ENCODE assay signal across 33 cellular contexts in genomic region chr1:35586808-35587207, GRCh38. TPM values are rescaled to one million over a fixed set of nuclear protein-coding genes. Genes with fewer than 3 reads are reported as not detected.
"Had no signal": no experiment of that assay in that cellular context is flagged by ENCODE, and none has a peak within 500 bp of the region (broad histone marks: within the 10 kb centered on the region; RNA-seq: fewer than 3 reads in every experiment).

No MANE protein-coding gene starts in this region.

- ATAC-seq: activated CD4-positive, CD25-positive, alpha-beta regulatory T cell treated with anti-CD3 and anti-CD28 coated beads, Interleukin-2, amount 50 U/mL, for 24 hours; activated CD8-positive, alpha-beta memory T cell treated with anti-CD3 and anti-CD28 coated beads, Interleukin-2, amount 10 ng/mL, durations not matched to agents 7 days and 5 days; activated CD8-positive, alpha-beta T cell treated with anti-CD3 and anti-CD28 coated beads, Interleukin-2, amount 10 ng/mL, durations not matched to agents 7 days and 5 days; effector memory CD8-positive, alpha-beta T cell; foreskin keratinocyte; gastrocnemius medialis; heart left ventricle; T-helper 17 cell had no signal

- H3K36me3 Mint-ChIP-seq: activated CD4-positive, alpha-beta memory T cell treated with anti-CD3 and anti-CD28 coated beads for 36 hours; activated CD8-positive, alpha-beta memory T cell treated with anti-CD3 and anti-CD28 coated beads, Interleukin-2, amount 10 ng/mL, durations not matched to agents 7 days and 5 days; activated naive CD4-positive, alpha-beta T cell treated with anti-CD3 and anti-CD28 coated beads, Interleukin-2, amount 50 U/mL, for 24 hours had no signal

- H3K27ac ChIP-seq: brain microvascular endothelial cell, esophagus muscularis mucosa, foreskin keratinocyte, gastrocnemius medialis, heart left ventricle, WERI-Rb-1 had no signal

- H3K9me3 ChIP-seq: esophagus muscularis mucosa, gastrocnemius medialis, heart left ventricle had no signal

- H3K27me3 ChIP-seq: brain microvascular endothelial cell, esophagus muscularis mucosa, foreskin keratinocyte, gastrocnemius medialis, heart left ventricle had no signal

- H3K27me3 Mint-ChIP-seq: activated B cell treated with CpG ODN at 0.5 μM for 24 hours; activated CD4-positive, alpha-beta memory T cell treated with anti-CD3 and anti-CD28 coated beads for 36 hours; activated CD4-positive, alpha-beta T cell treated with anti-CD3 and anti-CD28 coated beads, Interleukin-2, amount 10 ng/mL, durations not matched to agents 24 days and 14 days; activated CD8-positive, alpha-beta memory T cell treated with anti-CD3 and anti-CD28 coated beads, Interleukin-2, amount 10 ng/mL, durations not matched to agents 7 days and 5 days; activated naive CD4-positive, alpha-beta T cell treated with anti-CD3 and anti-CD28 coated beads, Interleukin-2, amount 50 U/mL, for 24 hours; effector memory CD8-positive, alpha-beta T cell; T-helper 17 cell had no signal

- DNase-seq: activated B cell treated with CpG ODN at 0.5 μM for 24 hours; activated CD4-positive, alpha-beta memory T cell treated with anti-CD3 and anti-CD28 coated beads for 36 hours; activated CD4-positive, alpha-beta T cell treated with anti-CD3 and anti-CD28 coated beads, Interleukin-2, amount 10 ng/mL, durations not matched to agents 24 days and 14 days; activated CD8-positive, alpha-beta memory T cell treated with anti-CD3 and anti-CD28 coated beads, Interleukin-2, amount 10 ng/mL, durations not matched to agents 7 days and 5 days; activated CD8-positive, alpha-beta memory T cell treated with anti-CD3 and anti-CD28 coated beads, Interleukin-2, amount 50 U/mL, for 4 hours; activated CD8-positive, alpha-beta T cell treated with anti-CD3 and anti-CD28 coated beads, Interleukin-2, amount 10 ng/mL, durations not matched to agents 7 days and 5 days; activated effector memory CD4-positive, alpha-beta T cell treated with anti-CD3 and anti-CD28 coated beads, Interleukin-2, amount 50 U/mL, for 16 hours; activated naive CD4-positive, alpha-beta T cell treated with anti-CD3 and anti-CD28 coated beads for 36 hours; activated T-cell treated with anti-CD3 and anti-CD28 coated beads, Interleukin-2, amount 50 U/mL, for 1 hour; activated T-cell treated with anti-CD3 and anti-CD28 coated beads, Interleukin-2, amount 50 U/mL, for 48 hours; amniotic stem cell; anterior cingulate cortex; brain microvascular endothelial cell; caudate nucleus; cortex of kidney; dermis blood vessel endothelial cell; effector CD4-positive, alpha-beta T cell; effector memory CD8-positive, alpha-beta T cell; erythroblast; foreskin keratinocyte; gastrocnemius medialis; glutamatergic neuron; heart left ventricle; T-helper 1 cell; T-helper 17 cell; T1000; WERI-Rb-1 had no signal

- H3K4me3 Mint-ChIP-seq: activated B cell treated with CpG ODN at 0.5 μM for 24 hours; activated CD4-positive, alpha-beta memory T cell treated with anti-CD3 and anti-CD28 coated beads for 36 hours; activated CD4-positive, alpha-beta T cell treated with anti-CD3 and anti-CD28 coated beads, Interleukin-2, amount 10 ng/mL, durations not matched to agents 24 days and 14 days; activated CD8-positive, alpha-beta memory T cell treated with anti-CD3 and anti-CD28 coated beads, Interleukin-2, amount 10 ng/mL, durations not matched to agents 7 days and 5 days; activated CD8-positive, alpha-beta T cell treated with anti-CD3 and anti-CD28 coated beads, Interleukin-2, amount 10 ng/mL, durations not matched to agents 7 days and 5 days; activated naive CD4-positive, alpha-beta T cell treated with anti-CD3 and anti-CD28 coated beads for 36 hours; activated naive CD4-positive, alpha-beta T cell treated with anti-CD3 and anti-CD28 coated beads, Interleukin-2, amount 50 U/mL, for 24 hours; activated T-helper 1 cell treated with anti-CD3 and anti-CD28 coated beads, Interleukin-12 subunit alpha, Interleukin-12 subunit beta, Interleukin-2, Interleukin-4 antibody, amounts not matched to agents 30 ng/mL and 10 ng/mL and 1 ng/mL, durations not matched to agents 14 hours and 24 hours and 36 hours; effector memory CD8-positive, alpha-beta T cell; T-helper 17 cell; T-helper 2 cell treated with Interferon-gamma antibody and Interleukin-4, amounts not matched to agents 5 μg/mL and 100 μg/mL, for 36 hours had no signal

- H3K4me1 ChIP-seq: esophagus muscularis mucosa, foreskin keratinocyte, gastrocnemius medialis, heart left ventricle had no signal

- H3K4me3 ChIP-seq: esophagus muscularis mucosa, gastrocnemius medialis, heart left ventricle had no signal

- H3K4me1 Mint-ChIP-seq: activated B cell treated with CpG ODN at 0.5 μM for 24 hours; activated CD4-positive, alpha-beta T cell treated with anti-CD3 and anti-CD28 coated beads, Interleukin-2, amount 10 ng/mL, durations not matched to agents 24 days and 14 days; activated CD8-positive, alpha-beta memory T cell treated with anti-CD3 and anti-CD28 coated beads, Interleukin-2, amount 10 ng/mL, durations not matched to agents 7 days and 5 days; activated naive CD4-positive, alpha-beta T cell treated with anti-CD3 and anti-CD28 coated beads, Interleukin-2, amount 50 U/mL, for 24 hours had no signal

- H3K9me3 Mint-ChIP-seq: activated B cell treated with CpG ODN at 0.5 μM for 24 hours; activated CD4-positive, alpha-beta memory T cell treated with anti-CD3 and anti-CD28 coated beads for 36 hours; activated CD4-positive, alpha-beta T cell treated with anti-CD3 and anti-CD28 coated beads, Interleukin-2, amount 10 ng/mL, durations not matched to agents 24 days and 14 days; activated naive CD4-positive, alpha-beta T cell treated with anti-CD3 and anti-CD28 coated beads for 36 hours; activated naive CD4-positive, alpha-beta T cell treated with anti-CD3 and anti-CD28 coated beads, Interleukin-2, amount 50 U/mL, for 24 hours; activated T-helper 1 cell treated with anti-CD3 and anti-CD28 coated beads, Interleukin-12 subunit alpha, Interleukin-12 subunit beta, Interleukin-2, Interleukin-4 antibody, amounts not matched to agents 30 ng/mL and 10 ng/mL and 1 ng/mL, durations not matched to agents 14 hours and 24 hours and 36 hours; activated T-helper 2 cell treated with anti-CD3 and anti-CD28 coated beads, Interferon-gamma antibody, Interleukin-2, Interleukin-4, amounts not matched to agents 10 μg/mL and 5 μg/mL and 100 μg/mL, durations not matched to agents 14 hours and 24 hours and 36 hours; effector memory CD8-positive, alpha-beta T cell; T-helper 2 cell treated with Interferon-gamma antibody and Interleukin-4, amounts not matched to agents 5 μg/mL and 100 μg/mL, for 36 hours had no signal

- H3K27ac Mint-ChIP-seq: activated B cell treated with CpG ODN at 0.5 μM for 24 hours; activated CD4-positive, alpha-beta memory T cell treated with anti-CD3 and anti-CD28 coated beads for 36 hours; activated CD4-positive, alpha-beta T cell treated with anti-CD3 and anti-CD28 coated beads, Interleukin-2, amount 10 ng/mL, durations not matched to agents 24 days and 14 days; activated CD8-positive, alpha-beta memory T cell treated with anti-CD3 and anti-CD28 coated beads, Interleukin-2, amount 10 ng/mL, durations not matched to agents 7 days and 5 days; activated CD8-positive, alpha-beta T cell treated with anti-CD3 and anti-CD28 coated beads, Interleukin-2, amount 10 ng/mL, durations not matched to agents 7 days and 5 days; activated naive CD4-positive, alpha-beta T cell treated with anti-CD3 and anti-CD28 coated beads for 36 hours; activated naive CD4-positive, alpha-beta T cell treated with anti-CD3 and anti-CD28 coated beads, Interleukin-2, amount 50 U/mL, for 24 hours; activated T-helper 1 cell treated with anti-CD3 and anti-CD28 coated beads, Interleukin-12 subunit alpha, Interleukin-12 subunit beta, Interleukin-2, Interleukin-4 antibody, amounts not matched to agents 30 ng/mL and 10 ng/mL and 1 ng/mL, durations not matched to agents 14 hours and 24 hours and 36 hours; activated T-helper 2 cell treated with anti-CD3 and anti-CD28 coated beads, Interferon-gamma antibody, Interleukin-2, Interleukin-4, amounts not matched to agents 10 μg/mL and 5 μg/mL and 100 μg/mL, durations not matched to agents 14 hours and 24 hours and 36 hours; T-helper 2 cell treated with Interferon-gamma antibody and Interleukin-4, amounts not matched to agents 5 μg/mL and 100 μg/mL, for 36 hours had no signal

- H3K36me3 ChIP-seq: brain microvascular endothelial cell, gastrocnemius medialis, WERI-Rb-1 had no signal

RNA-seq across cellular contexts. Expression of gene TFAP2E, which starts 13.7 kb away (rescaled TPM):
- total RNA-seq: gastrocnemius medialis had no signal
